In genomic region chr9:21653589-21653988, GRCh38 we compare ENCODE assay signal across 7 cellular contexts.
"Had no signal": no experiment of that assay in that cellular context is flagged by ENCODE, and none has a peak within 500 bp of the region (broad histone marks: within the 10 kb centered on the region; RNA-seq: fewer than 3 reads in every experiment).

No MANE protein-coding gene starts in this region.

- H3K9me3 ChIP-seq: HAP-1 had no signal

- H3K36me3 ChIP-seq: HAP-1 had no signal

- DNase-seq: H7, Kasumi-1, KG1 had no signal

- FAIRE-seq: HTR-8/SVneo, K562 had no signal

- ATAC-seq: GM23338, K562 had no signal

- H2AFZ ChIP-seq: GM23338 had no signal

- H3K4me1 ChIP-seq: HAP-1 had no signal

- H3K4me3 ChIP-seq: GM23338, HAP-1, K562 had no signal

- H3K4me2 ChIP-seq: GM23338 had no signal
